Comparison of ENCODE assay signal across 2 cellular contexts in genomic region chr4:80135702-80136058, GRCh38.
TF ChIP-seq lines count a peak whose summit lies in the region.

No MANE protein-coding gene starts in this region.

TF ChIP-seq in IMR-90, 13 proteins besides CTCF, POLR2A, EP300 and RAD21:
- TF ChIP-seq RFX5 (IDR thresholded peaks at IDR 0.05; ENCODE audit: low read depth, low read length) (no peak), NFE2L2 (IDR thresholded peaks at IDR 0.05; ENCODE audit: low read depth, low read length) (no peak), CEBPB (IDR thresholded peaks at IDR 0.05; ENCODE audit: low read depth, low read length) (no peak), ELK1 (IDR thresholded peaks at IDR 0.05; ENCODE audit: borderline replicate concordance, low read depth, low read length) (no peak), USF2 (IDR thresholded peaks at IDR 0.05; ENCODE audit: low read depth, low read length) (no peak), MXI1 (IDR thresholded peaks at IDR 0.05; ENCODE audit: borderline replicate concordance, low read depth, low read length) (no peak), MAZ (IDR thresholded peaks at IDR 0.05; ENCODE audit: borderline replicate concordance, low read depth, low read length) (no peak), CHD1 (IDR thresholded peaks at IDR 0.05; ENCODE audit: low read depth, low read length) (no peak), SMC3 (IDR thresholded peaks at IDR 0.05; ENCODE audit: low read depth, low read length) (no peak), FOS (IDR thresholded peaks at IDR 0.05; ENCODE audit: low read depth, low read length) (no peak)

TF ChIP-seq in K562, 482 proteins besides CTCF, POLR2A, EP300 and RAD21 (continues in another document):
- TF ChIP-seq CEBPZ (IDR thresholded peaks at IDR 0.05; ENCODE audit: borderline replicate concordance, low read depth, low read length) = no peak
- 0 out of 2 replicates have a peak, but pooled peaks have one; percentile 46 for TF ChIP-seq HDAC2 (IDR thresholded peaks at IDR 0.05)
- TF ChIP-seq MYBL2 (IDR thresholded peaks at IDR 0.05; ENCODE audit: low read depth) = peak; percentile 8; the same call in 1 of the 2 replicates
- no peak for TF ChIP-seq MYBL2 (CRISPR knock-in tag; IDR thresholded peaks at IDR 0.05; ENCODE audit: borderline replicate concordance)
- peak; percentile 68; the same call in 1 of the 2 replicates for TF ChIP-seq DPF2 (IDR thresholded peaks at IDR 0.05)
- TF ChIP-seq TAF9B (IDR thresholded peaks at IDR 0.05; ENCODE audit: partially characterized antibody) = peak; percentile 37
- no peak; the same call in 1 of the 2 replicates for TF ChIP-seq THRB (CRISPR knock-in tag; conservative IDR thresholded peaks at IDR 0.05)
- TF ChIP-seq LARP7 (IDR thresholded peaks at IDR 0.05) = peak; percentile 66; the same call in 1 of the 2 replicates
- TF ChIP-seq SIN3B (IDR thresholded peaks at IDR 0.05; ENCODE audit: low read depth) = no peak
- TF ChIP-seq SMARCA5 (IDR thresholded peaks at IDR 0.05) = peak; percentile 75; the same call in 1 of the 2 replicates
- TF ChIP-seq FOXJ2 (tag; IDR thresholded peaks at IDR 0.05) = peak; percentile 13; the same call in 1 of the 2 replicates
- peak in 1 of 2 experiments; percentile 37 for TF ChIP-seq AFF1 (IDR thresholded peaks at IDR 0.05; ENCODE audit: low read depth in 1 of 2, partially characterized antibody in 2 of 2)
- TF ChIP-seq ATF1 (CRISPR knock-in tag; IDR thresholded peaks at IDR 0.05) = no peak
- TF ChIP-seq ATF1 (tag; IDR thresholded peaks at IDR 0.05) = peak; percentile 10; the same call in 1 of the 2 replicates
- 0 out of 2 replicates have a peak, but pooled peaks have one; percentile 6 for TF ChIP-seq CXXC5 (CRISPR knock-in tag; IDR thresholded peaks at IDR 0.05)
- TF ChIP-seq MNT (conservative IDR thresholded peaks at IDR 0.05) = 0 out of 4 replicates have a peak, but pooled peaks of 1 of the 2 experiments have one; percentile 13
- peak; percentile 70; the same call in 1 of the 2 replicates for TF ChIP-seq ZNF512 (tag; IDR thresholded peaks at IDR 0.05)
- 0 out of 2 replicates have a peak, but pooled peaks have one; percentile 6 for TF ChIP-seq NR2C1 (IDR thresholded peaks at IDR 0.05)
- no peak for TF ChIP-seq NR2C1 (tag; IDR thresholded peaks at IDR 0.05)
- peak; percentile 21; the same call in 1 of the 2 replicates for TF ChIP-seq ZBTB26 (CRISPR knock-in tag; IDR thresholded peaks at IDR 0.05)
- TF ChIP-seq ZFX (CRISPR knock-in tag; IDR thresholded peaks at IDR 0.05) = peak; percentile 40; the same call in 1 of the 2 replicates
- TF ChIP-seq MGA (IDR thresholded peaks at IDR 0.05) = peak; percentile 16; the same call in 1 of the 2 replicates
